14 cellular contexts compared by ENCODE assay signal in the genomic region with DNA sequence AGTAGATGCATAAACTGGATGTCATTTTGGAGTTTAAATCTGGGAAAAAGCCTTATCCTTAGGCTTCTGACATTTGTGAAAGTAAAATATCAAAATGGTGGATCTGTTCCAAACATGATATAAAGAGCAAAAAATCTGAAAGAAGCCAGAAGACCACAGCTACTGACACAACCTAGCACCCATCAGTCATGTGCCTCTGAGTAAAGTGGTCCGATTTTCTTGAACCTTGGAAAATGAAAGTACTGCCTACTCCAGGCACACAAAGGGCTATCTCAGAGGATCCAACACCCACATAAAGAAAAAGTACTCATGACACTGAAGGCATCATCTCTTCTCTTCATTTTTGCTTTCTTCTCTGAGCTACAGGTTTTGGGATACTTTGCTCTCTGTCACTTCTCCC.
DNase-seq lines count a peak whose midpoint lies in the region; ATAC-seq and TF ChIP-seq lines count a peak whose summit lies in the region.
"Had no signal": no experiment of that assay in that cellular context is flagged by ENCODE, and none has a peak within 500 bp of the region (broad histone marks: within the 10 kb centered on the region; RNA-seq: fewer than 3 reads in every experiment).

No MANE protein-coding gene starts in this region.

- H3K9me3 Mint-ChIP-seq in memory B cell (no peaks in the 10 kb centered on the region), nephron progenitor cell (peaks cover 5% of the 10 kb centered on the region)
- H3K9me3 Mint-ChIP-seq: CD8-positive, alpha-beta memory T cell had no signal

- peak overlapping the region; percentile 43 for H3K27ac Mint-ChIP-seq in T-helper 17 cell
- H3K27ac Mint-ChIP-seq in memory B cell, result peak overlapping the region; percentile 17
- no peak overlapping the region for H3K27ac Mint-ChIP-seq in nephron progenitor cell

- ATAC-seq in T-helper 17 cell, result no peak
- no peak for ATAC-seq in memory B cell (ENCODE audit: low read depth)
- ATAC-seq in GM18519 (IDR thresholded peaks at IDR 0.05; ENCODE audit: low FRiP score, unreplicated experiment), result no peak
- ATAC-seq: A549, HCT116 had no signal

- H3K4me3 ChIP-seq in dorsolateral prefrontal cortex, result no peak overlapping the region
- H3K4me3 ChIP-seq: A549, BLaER1, GM23248 had no signal

- intact Hi-C loops in dorsolateral prefrontal cortex (cut with DNase I), result no loop called here

- H3K4me3 Mint-ChIP-seq in T-helper 17 cell (no peak overlapping the region), memory B cell (no peak overlapping the region), nephron progenitor cell (no peak overlapping the region)
- H3K4me3 Mint-ChIP-seq: CD8-positive, alpha-beta memory T cell had no signal

- peaks cover 5% of the 10 kb centered on the region for H3K4me1 Mint-ChIP-seq in T-helper 17 cell
- peaks cover 2% of the 10 kb centered on the region for H3K4me1 Mint-ChIP-seq in memory B cell
- H3K4me1 Mint-ChIP-seq in nephron progenitor cell, result no peaks in the 10 kb centered on the region

- no peak for TF ChIP-seq CTCF in dorsolateral prefrontal cortex (IDR thresholded peaks at IDR 0.05 in 54 of 56, conservative IDR thresholded peaks at IDR 0.05 in 2 of 56; ENCODE audit: low read depth in 1 of 56, partially characterized antibody in 56 of 56)
- no peak for TF ChIP-seq CTCF in nephron progenitor cell (IDR thresholded peaks at IDR 0.05)

- H3K27me3 Mint-ChIP-seq in T-helper 17 cell, result no peaks in the 10 kb centered on the region
- H3K27me3 Mint-ChIP-seq in memory B cell, result no peaks in the 10 kb centered on the region
- H3K27me3 Mint-ChIP-seq in nephron progenitor cell (ENCODE audit: low read depth, poor library complexity), result no peaks in the 10 kb centered on the region
- H3K27me3 Mint-ChIP-seq: CD8-positive, alpha-beta memory T cell had no signal

- H3K27me3 ChIP-seq in dorsolateral prefrontal cortex, result no peaks in the 10 kb centered on the region
- H3K27me3 ChIP-seq: BLaER1 had no signal

- peaks cover 6% of the 10 kb centered on the region for H3K36me3 Mint-ChIP-seq in T-helper 17 cell (ENCODE audit: low read depth)
- peaks cover 29% of the 10 kb centered on the region for H3K36me3 Mint-ChIP-seq in memory B cell
- peaks cover 66% of the 10 kb centered on the region for H3K36me3 Mint-ChIP-seq in nephron progenitor cell (ENCODE audit: low read depth)

- H3K9me3 ChIP-seq in T-helper 17 cell (ENCODE audit: control insufficient read depth, low read length, poor library complexity, severe bottlenecking), result no peaks in the 10 kb centered on the region
- H3K9me3 ChIP-seq: A549 had no signal

- H3K27ac ChIP-seq in dorsolateral prefrontal cortex, result peak overlapping the region in 30 of 59 donors; percentile 1 to 73 (median 32)
- H3K27ac ChIP-seq: A549, BLaER1, GM23248 had no signal

- DNase-seq in T-helper 17 cell (no peak), dorsolateral prefrontal cortex (no peak), memory B cell (ENCODE audit: low spot score in 2 of 2) (no peak), LoVo (ENCODE audit: low spot score) (no peak), nephron progenitor cell (no peak)
- DNase-seq: CD8-positive, alpha-beta memory T cell; DMS53; GF-D8; GM23248; IMR-90 had no signal
